In the genomic region with DNA sequence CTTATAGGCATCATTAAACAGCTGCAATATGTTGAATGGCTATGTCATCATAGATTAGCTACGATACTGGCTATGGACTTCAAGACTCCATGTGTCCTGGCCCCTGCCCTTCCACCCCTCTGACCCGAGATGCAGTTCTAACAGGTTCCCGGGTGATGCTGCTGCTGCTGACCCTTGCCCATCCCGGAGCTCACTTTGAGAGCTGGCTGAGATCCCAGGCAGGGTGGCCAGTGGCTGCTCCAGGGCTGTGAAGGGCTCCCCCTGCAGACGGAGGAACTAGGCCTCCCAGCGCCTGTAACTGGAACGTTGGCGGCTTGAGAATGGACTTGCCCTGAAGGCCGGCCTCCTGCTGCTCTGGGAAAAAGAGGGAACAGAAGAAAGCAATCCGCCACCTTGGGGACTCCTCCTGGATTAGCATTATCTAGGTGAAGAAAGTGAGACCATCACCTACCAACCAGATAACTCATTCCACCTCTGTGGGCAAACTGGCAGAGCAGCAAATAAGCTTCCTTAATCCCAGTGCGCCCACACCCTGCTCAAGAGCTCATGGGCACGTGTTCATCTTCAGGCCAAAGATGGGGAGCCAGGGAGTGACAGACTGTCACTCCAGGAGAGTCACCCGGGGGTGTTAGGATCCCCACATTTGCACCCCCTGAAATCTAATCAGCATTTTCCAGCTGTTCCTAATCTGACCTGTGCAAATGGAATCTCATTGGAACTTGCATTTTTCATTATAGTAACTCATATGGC, we compare ENCODE assay signal across 8 cellular contexts. TPM values are rescaled to one million over a fixed set of nuclear protein-coding genes. Genes with fewer than 3 reads are reported as not detected.
DNase-seq lines count a peak whose midpoint lies in the region; ATAC-seq and TF ChIP-seq lines count a peak whose summit lies in the region.

No MANE protein-coding gene starts in this region.

- no peaks in the 10 kb centered on the region for H3K27me3 ChIP-seq in BE2C

- peak; percentile 72 for TF ChIP-seq CTCF in BE2C (IDR thresholded peaks at IDR 0.05; ENCODE audit: low read depth, low read length)
- peak; percentile 43 for TF ChIP-seq CTCF in HFF-Myc (IDR thresholded peaks at IDR 0.05; ENCODE audit: low read depth, low read length, missing control alignments)
- TF ChIP-seq CTCF in astrocyte of the cerebellum (IDR thresholded peaks at IDR 0.05; ENCODE audit: low read depth, low read length, missing control alignments), result peak; percentile 50

- H3K4me1 ChIP-seq in BE2C, result no peaks in the 10 kb centered on the region

- in situ Hi-C loops in astrocyte of the cerebellum (cut with HindIII; ENCODE audit: low sequenced_read_pairs), result loop anchor here (5.0 to 25.0 kb wide), 3 partner anchors 244 to 509 kb away; no protein-coding TSS in a partner anchor

- H3K4me3 ChIP-seq in BE2C (ENCODE audit: low read depth, low read length) (no peak overlapping the region), HFF-Myc (replicated peaks; ENCODE audit: low read depth, low read length) (no peak overlapping the region), astrocyte of the cerebellum (ENCODE audit: low read depth, low read length) (no peak overlapping the region)

- DNase-seq in BE2C (peak; percentile 64), HFF-Myc (ENCODE audit: extremely low read depth, low read depth) (no peak), astrocyte of the cerebellum (ENCODE audit: low read depth) (no peak), left kidney (ENCODE audit: low read depth, low spot score) (peak; percentile 44), GF-D8 (lab: John Stamatoyannopoulos, UW) (no peak)

- no peaks in the 10 kb centered on the region for H3K9me3 ChIP-seq in BE2C

- ATAC-seq in GM21528 (IDR thresholded peaks at IDR 0.05; ENCODE audit: low FRiP score, unreplicated experiment) (no peak), GM18519 (IDR thresholded peaks at IDR 0.05; ENCODE audit: low FRiP score, unreplicated experiment) (no peak), HG02759 (IDR thresholded peaks at IDR 0.05; ENCODE audit: unreplicated experiment) (no peak)

- H3K36me3 ChIP-seq in BE2C, result no peaks in the 10 kb centered on the region

RNA-seq across cellular contexts. Expression of gene PARP12, which starts 56.8 kb away (rescaled TPM):
- 2.9 TPM for polyA plus RNA-seq in BE2C (2012; ENCODE audit: insufficient read depth, insufficient read length, low read depth)

Comparison
In these comparisons a context has a peak if more than half of its experiments do, and no peak if none do; other contexts are left out.
1. DNase-seq: peak in BE2C (single experiment) and left kidney (single experiment); none in HFF-Myc (single experiment), astrocyte of the cerebellum (single experiment) and GF-D8 (single experiment).
2. Peak in every context shown above with its lines, with median percentiles within 50 percentile points of each other: CTCF ChIP-seq.